Comparison of ENCODE assay signal across 27 cellular contexts in genomic region chr10:9091515-9092093, GRCh38.
DNase-seq lines count a peak whose midpoint lies in the region; ATAC-seq lines count a peak whose summit lies in the region.
"Had no signal": no experiment of that assay in that cellular context is flagged by ENCODE, and none has a peak within 500 bp of the region (broad histone marks: within the 10 kb centered on the region; RNA-seq: fewer than 3 reads in every experiment).

No MANE protein-coding gene starts in this region.

- peak; percentile 97 for ATAC-seq in activated CD4-positive, alpha-beta T cell treated with anti-CD3 and anti-CD28 coated beads for 36 hours
- peak in 1 of 2 donors; percentile 32 for ATAC-seq in naive thymus-derived CD8-positive, alpha-beta T cell
- no peak for ATAC-seq in sciatic nerve
- ATAC-seq: HCT116; heart left ventricle; Right ventricle myocardium inferior; stimulated activated memory B cell treated with anti-CD40 and anti-IgM and Interleukin-4, amounts not matched to agents 10 μg/mL and 1 μg/mL and 100 μg/mL, for 72 hours had no signal

- peak overlapping the region; percentile 52 for H3K27ac Mint-ChIP-seq in activated CD4-positive, alpha-beta T cell treated with anti-CD3 and anti-CD28 coated beads for 36 hours
- H3K27ac Mint-ChIP-seq in activated CD4-positive, alpha-beta T cell treated with anti-CD3 and anti-CD28 coated beads, Interleukin-2, amount 10 ng/mL, durations not matched to agents 7 days and 5 days, result no peak overlapping the region
- H3K27ac Mint-ChIP-seq in naive thymus-derived CD8-positive, alpha-beta T cell, result peak overlapping the region in 6 of 10 donors; percentile 34 to 84 (median 72)
- H3K27ac Mint-ChIP-seq: activated B cell treated with CpG ODN at 0.5 μM for 24 hours; CD14-positive monocyte; neural progenitor cell; stimulated activated memory B cell treated with anti-CD40 and anti-IgM and Interleukin-4, amounts not matched to agents 10 μg/mL and 1 μg/mL and 100 μg/mL, for 72 hours had no signal

- CTCF ChIA-PET in activated CD4-positive, alpha-beta T cell treated with anti-CD3 and anti-CD28 coated beads for 36 hours (lab: Charles Lee), result interaction anchor here (2.4 kb wide), 1 partner anchor 9 kb away, joined by 7 read pairs; no protein-coding TSS in a partner anchor
- CTCF ChIA-PET in activated CD4-positive, alpha-beta T cell treated with anti-CD3 and anti-CD28 coated beads, Interleukin-2, amount 10 ng/mL, durations not matched to agents 7 days and 5 days (lab: Charles Lee), result no interaction called here

- peaks cover 51% of the 10 kb centered on the region for H3K4me1 Mint-ChIP-seq in activated CD4-positive, alpha-beta T cell treated with anti-CD3 and anti-CD28 coated beads for 36 hours
- H3K4me1 Mint-ChIP-seq in activated CD4-positive, alpha-beta T cell treated with anti-CD3 and anti-CD28 coated beads, Interleukin-2, amount 10 ng/mL, durations not matched to agents 7 days and 5 days, result peaks cover 18% of the 10 kb centered on the region
- peaks cover 10 to 28% (median 23%) of the 10 kb centered on the region in 4 donors for H3K4me1 Mint-ChIP-seq in naive thymus-derived CD8-positive, alpha-beta T cell
- H3K4me1 Mint-ChIP-seq: activated B cell treated with CpG ODN at 0.5 μM for 24 hours; CD14-positive monocyte; neural progenitor cell; stimulated activated memory B cell treated with anti-CD40 and anti-IgM and Interleukin-4, amounts not matched to agents 10 μg/mL and 1 μg/mL and 100 μg/mL, for 72 hours had no signal

- POLR2A ChIA-PET in activated CD4-positive, alpha-beta T cell treated with anti-CD3 and anti-CD28 coated beads for 36 hours (lab: Charles Lee), result interaction anchor here (1.5 kb wide), 1 partner anchor 9 kb away, joined by 3 read pairs; no protein-coding TSS in a partner anchor
- POLR2A ChIA-PET in activated CD4-positive, alpha-beta T cell treated with anti-CD3 and anti-CD28 coated beads, Interleukin-2, amount 10 ng/mL, durations not matched to agents 7 days and 5 days (lab: Charles Lee), result no interaction called here
- POLR2A ChIA-PET in naive thymus-derived CD8-positive, alpha-beta T cell (lab: Charles Lee), result no interaction called here

- H3K4me3 Mint-ChIP-seq in activated CD4-positive, alpha-beta T cell treated with anti-CD3 and anti-CD28 coated beads for 36 hours, result peak overlapping the region; percentile 27
- H3K4me3 Mint-ChIP-seq in activated CD4-positive, alpha-beta T cell treated with anti-CD3 and anti-CD28 coated beads, Interleukin-2, amount 10 ng/mL, durations not matched to agents 7 days and 5 days, result no peak overlapping the region
- H3K4me3 Mint-ChIP-seq in naive thymus-derived CD8-positive, alpha-beta T cell, result peak overlapping the region in 7 of 10 donors; percentile 20 to 65 (median 46)
- H3K4me3 Mint-ChIP-seq: activated B cell treated with CpG ODN at 0.5 μM for 24 hours; CD14-positive monocyte; neural progenitor cell; stimulated activated memory B cell treated with anti-CD40 and anti-IgM and Interleukin-4, amounts not matched to agents 10 μg/mL and 1 μg/mL and 100 μg/mL, for 72 hours had no signal

- peaks cover 11% of the 10 kb centered on the region for H3K36me3 Mint-ChIP-seq in activated CD4-positive, alpha-beta T cell treated with anti-CD3 and anti-CD28 coated beads for 36 hours (ENCODE audit: low read depth)
- H3K36me3 Mint-ChIP-seq in activated CD4-positive, alpha-beta T cell treated with anti-CD3 and anti-CD28 coated beads, Interleukin-2, amount 10 ng/mL, durations not matched to agents 7 days and 5 days (ENCODE audit: low read depth), result peaks cover 2% of the 10 kb centered on the region
- H3K36me3 Mint-ChIP-seq in naive thymus-derived CD8-positive, alpha-beta T cell, result peaks cover 0 to 3% (median 0%) of the 10 kb centered on the region in 3 donors
- H3K36me3 Mint-ChIP-seq: CD14-positive monocyte; neural progenitor cell; stimulated activated memory B cell treated with anti-CD40 and anti-IgM and Interleukin-4, amounts not matched to agents 10 μg/mL and 1 μg/mL and 100 μg/mL, for 72 hours had no signal

- peaks cover 3% of the 10 kb centered on the region for H3K27me3 Mint-ChIP-seq in activated CD4-positive, alpha-beta T cell treated with anti-CD3 and anti-CD28 coated beads for 36 hours
- H3K27me3 Mint-ChIP-seq in activated CD4-positive, alpha-beta T cell treated with anti-CD3 and anti-CD28 coated beads, Interleukin-2, amount 10 ng/mL, durations not matched to agents 7 days and 5 days, result no peaks in the 10 kb centered on the region
- no peaks in the 10 kb centered on the region for H3K27me3 Mint-ChIP-seq in naive thymus-derived CD8-positive, alpha-beta T cell
- H3K27me3 Mint-ChIP-seq: activated B cell treated with CpG ODN at 0.5 μM for 24 hours; stimulated activated memory B cell treated with anti-CD40 and anti-IgM and Interleukin-4, amounts not matched to agents 10 μg/mL and 1 μg/mL and 100 μg/mL, for 72 hours had no signal

- intact Hi-C loops in activated CD4-positive, alpha-beta T cell treated with anti-CD3 and anti-CD28 coated beads for 36 hours (cut with DNase I, micrococcal nuclease), result loop anchor here (1.0 to 10.0 kb wide), 16 partner anchors 9 to 1217 kb away; partner anchors contain the start of gene GATA3 (in 1 of the 2)
- intact Hi-C loops in sciatic nerve (cut with DNase I), result no loop called here

- peaks cover 12% of the 10 kb centered on the region for H3K9me3 Mint-ChIP-seq in activated CD4-positive, alpha-beta T cell treated with anti-CD3 and anti-CD28 coated beads for 36 hours (ENCODE audit: low read depth)
- peaks cover 6% of the 10 kb centered on the region for H3K9me3 Mint-ChIP-seq in activated CD4-positive, alpha-beta T cell treated with anti-CD3 and anti-CD28 coated beads, Interleukin-2, amount 10 ng/mL, durations not matched to agents 7 days and 5 days
- peaks cover 0 to 4% (median 2%) of the 10 kb centered on the region in 9 donors for H3K9me3 Mint-ChIP-seq in naive thymus-derived CD8-positive, alpha-beta T cell
- H3K9me3 Mint-ChIP-seq: activated B cell treated with CpG ODN at 0.5 μM for 24 hours; neural progenitor cell; stimulated activated memory B cell treated with anti-CD40 and anti-IgM and Interleukin-4, amounts not matched to agents 10 μg/mL and 1 μg/mL and 100 μg/mL, for 72 hours had no signal

- peak; percentile 57 for DNase-seq in activated CD4-positive, alpha-beta T cell treated with anti-CD3 and anti-CD28 coated beads for 36 hours
- no peak for DNase-seq in activated CD4-positive, alpha-beta T cell treated with anti-CD3 and anti-CD28 coated beads, Interleukin-2, amount 10 ng/mL, durations not matched to agents 7 days and 5 days
- peak; percentile 21 to 35 for DNase-seq in stimulated activated CD4-positive, alpha-beta T cell treated with anti-CD3 and anti-CD28 coated beads, Interleukin-15, amount 100 ng/mL, for 48 hours (ENCODE audit: low read depth in 2 of 2)
- no peak for DNase-seq in stimulated activated CD4-positive, alpha-beta T cell treated with anti-CD3 and anti-CD28 coated beads, Interleukin-12 subunit alpha, Interleukin-12 subunit beta, amount 100 ng/mL, for 4 hours
- peak in 2 of 10 donors; percentile 25 to 28 for DNase-seq in naive thymus-derived CD8-positive, alpha-beta T cell
- DNase-seq in sciatic nerve (ENCODE audit: low spot score) (no peak), NCI-H526 (lab: John Stamatoyannopoulos, UW) (no peak)
- DNase-seq in central memory CD4-positive, alpha-beta T cell, result no peak
- DNase-seq: activated B cell treated with CpG ODN at 0.5 μM for 24 hours; activated effector memory CD4-positive, alpha-beta T cell treated with Interleukin-2 at 50 U/mL for 16 hours; dorsolateral prefrontal cortex; foreskin fibroblast; heart left ventricle; islet precursor cell; Karpas-422; left ventricle myocardium inferior; mesenchymal stem cell; NCI-H1417 treated with DMSO at 0.1 percent for 48 hours; NCI-H2029 treated with DMSO at 0.1 percent for 48 hours; NCI-H526 treated with DMSO at 0.1 percent for 48 hours; SK-N-SH; testis had no signal

Comparison
In these comparisons a context has a peak if more than half of its experiments do, and no peak if none do; other contexts are left out.
1. DNase-seq: peak in activated CD4-positive, alpha-beta T cell treated with anti-CD3 and anti-CD28 coated beads for 36 hours (single experiment) and stimulated activated CD4-positive, alpha-beta T cell treated with anti-CD3 and anti-CD28 coated beads, Interleukin-15, amount 100 ng/mL, for 48 hours (2 of 2); none in activated CD4-positive, alpha-beta T cell treated with anti-CD3 and anti-CD28 coated beads, Interleukin-2, amount 10 ng/mL, durations not matched to agents 7 days and 5 days (single experiment), stimulated activated CD4-positive, alpha-beta T cell treated with anti-CD3 and anti-CD28 coated beads, Interleukin-12 subunit alpha, Interleukin-12 subunit beta, amount 100 ng/mL, for 4 hours (single experiment), sciatic nerve (single experiment), NCI-H526 (0 of 2) and central memory CD4-positive, alpha-beta T cell (single experiment).